In the genomic region with DNA sequence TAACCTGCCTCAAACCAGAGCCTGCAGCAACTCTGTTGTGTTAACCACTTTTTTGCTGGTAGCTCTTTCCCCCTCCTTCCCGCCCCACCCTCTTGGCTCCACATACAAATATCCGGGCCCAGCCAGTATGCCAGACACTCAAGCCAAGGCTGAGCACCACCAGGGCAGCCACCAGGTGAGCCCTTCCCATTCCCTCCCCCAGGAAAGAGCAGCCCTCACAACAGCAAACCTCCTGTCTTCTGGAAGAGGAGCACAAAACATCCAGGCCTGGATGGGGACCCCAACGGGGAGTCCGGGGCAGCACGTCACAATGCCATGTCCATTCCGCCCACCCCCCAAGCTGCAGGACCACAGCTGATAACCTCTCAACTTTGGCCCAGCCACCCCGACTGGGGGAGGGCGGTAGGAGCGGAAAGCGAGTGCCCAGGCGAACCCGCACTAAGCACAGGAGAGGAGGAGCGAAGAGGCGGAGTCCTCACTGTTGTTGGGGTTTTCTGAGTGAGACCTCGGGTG, we compare ENCODE assay signal across 8 cellular contexts. TPM values are rescaled to one million over a fixed set of nuclear protein-coding genes. Genes with fewer than 3 reads are reported as not detected.
DNase-seq lines count a peak whose midpoint lies in the region; ATAC-seq and TF ChIP-seq lines count a peak whose summit lies in the region.

No MANE protein-coding gene starts in this region.

- H3K27me3 ChIP-seq in colonic mucosa = no peaks in the 10 kb centered on the region

- TF ChIP-seq CTCF in activated B cell treated with CpG ODN at 0.5 μM for 24 hours (IDR thresholded peaks at IDR 0.05) = no peak
- no peak for TF ChIP-seq CTCF in colonic mucosa (IDR thresholded peaks at IDR 0.05)
- TF ChIP-seq CTCF in lower leg skin (IDR thresholded peaks at IDR 0.05) = no peak

- peak overlapping the region; percentile 83 to 92 for H3K9ac ChIP-seq in colonic mucosa (ENCODE audit: low read depth in 2 of 2, low read length in 2 of 2)

- peaks cover 10% of the 10 kb centered on the region for H3K36me3 ChIP-seq in colonic mucosa

- DNase-seq in NCI-H1417 (lab: John Stamatoyannopoulos, UW) (peak in 2 of 3 experiments; percentile 60 to 61), NCI-H1417 treated with DMSO at 0.1 percent for 48 hours (lab: John Stamatoyannopoulos, UW) (no peak), HuH-7.5 (ENCODE audit: low spot score) (peak; percentile 43), activated B cell treated with CpG ODN at 0.5 μM for 24 hours (peak; percentile 32), colonic mucosa (peak; percentile 69), lower leg skin (ENCODE audit: low spot score in 2 of 2) (no peak)
- peak; percentile 31 for DNase-seq in stimulated activated CD8-positive, alpha-beta memory T cell treated with anti-CD3 and anti-CD28 coated beads, Interleukin-4, amount 100 ng/mL, for 24 hours (ENCODE audit: low read depth)

- intact Hi-C loops in activated B cell treated with CpG ODN at 0.5 μM for 24 hours (cut with micrococcal nuclease) = loop anchor here (1.0 to 10.0 kb wide), 4 partner anchors 27 to 358 kb away; a partner anchor contains a TSS
- intact Hi-C loops in colonic mucosa (cut with DNase I) = no loop called here
- intact Hi-C loops in lower leg skin (cut with DNase I; ENCODE audit: low total_unique reads) = no loop called here

- H3K9me3 ChIP-seq in colonic mucosa = no peaks in the 10 kb centered on the region

- CTCF ChIA-PET in activated B cell treated with CpG ODN at 0.5 μM for 24 hours (lab: Charles Lee) = interaction anchor here (1.0 kb wide), 1 partner anchor 54 kb away, joined by 3 read pairs; no protein-coding TSS in a partner anchor

- H3K36me3 Mint-ChIP-seq in activated B cell treated with CpG ODN at 0.5 μM for 24 hours (ENCODE audit: low read depth) = peaks cover 27% of the 10 kb centered on the region

- H3K9me3 Mint-ChIP-seq in activated B cell treated with CpG ODN at 0.5 μM for 24 hours = no peaks in the 10 kb centered on the region

- H3K4me1 ChIP-seq in colonic mucosa = peaks cover 14% of the 10 kb centered on the region

- H3K4me1 Mint-ChIP-seq in activated B cell treated with CpG ODN at 0.5 μM for 24 hours = peaks cover 45% of the 10 kb centered on the region

- POLR2A ChIA-PET in activated B cell treated with CpG ODN at 0.5 μM for 24 hours (lab: Charles Lee) = interaction anchor here (1.0 to 1.9 kb wide), 4 partner anchors 27 to 239 kb away, joined by 3 to 7 read pairs (median 4); a partner anchor contains a TSS

- peak overlapping the region; percentile 59 for H3K27ac Mint-ChIP-seq in activated B cell treated with CpG ODN at 0.5 μM for 24 hours

- peak overlapping the region; percentile 97 for H3K4me3 Mint-ChIP-seq in activated B cell treated with CpG ODN at 0.5 μM for 24 hours

- TF ChIP-seq POLR2A in lower leg skin (IDR thresholded peaks at IDR 0.05) = no peak

- ATAC-seq in activated B cell treated with CpG ODN at 0.5 μM for 24 hours (ENCODE audit: low read depth) = peak; percentile 43
- no peak for ATAC-seq in GM21825 (IDR thresholded peaks at IDR 0.05; ENCODE audit: unreplicated experiment)

- H3K4me3 ChIP-seq in colonic mucosa (peak overlapping the region; percentile 86), lower leg skin (ENCODE audit: low read depth, poor library complexity, severe bottlenecking) (peak overlapping the region; percentile 96)

- peak overlapping the region; percentile 78 for H3K27ac ChIP-seq in colonic mucosa

- WGBS in lower leg skin, 2 donors = 1 to 3% methylated on average over 12 to 14 of the region's 15 CpGs

- no peaks in the 10 kb centered on the region for H3K27me3 Mint-ChIP-seq in activated B cell treated with CpG ODN at 0.5 μM for 24 hours

RNA-seq across cellular contexts. Expression of a gene that starts 0.8 kb away (rescaled TPM):
- total RNA-seq in activated B cell treated with CpG ODN at 0.5 μM for 24 hours (38.5 and 49.1 TPM in 2 replicates), colonic mucosa (10 to 100 TPM; 57.2 to 69.3 TPM), lower leg skin (10 to 100 TPM; 58.1 to 84.0 (median 70.0) TPM)

RNA-seq across cellular contexts. Expression of a gene that starts 0.9 kb away (rescaled TPM):
- total RNA-seq in activated B cell treated with CpG ODN at 0.5 μM for 24 hours (not detected in 2 replicates), colonic mucosa (not detected), lower leg skin (under 1 TPM in 1 of 4 donors, not detected in 3; 0.52 TPM)

RNA-seq across cellular contexts. Expression of a gene that starts 8.2 kb away (rescaled TPM):
- total RNA-seq in activated B cell treated with CpG ODN at 0.5 μM for 24 hours (10.3 and 11.7 TPM in 2 replicates), colonic mucosa (10 to 100 TPM; 68.2 to 79.7 TPM), lower leg skin (10 to 100 TPM in 1 of 4 donors, 1 to 10 TPM in 3; 4.8 to 34.2 (median 7.7) TPM)

RNA-seq across cellular contexts. Expression of a gene that starts 36.2 kb away (rescaled TPM):
- total RNA-seq in activated B cell treated with CpG ODN at 0.5 μM for 24 hours (not detected in 2 replicates), colonic mucosa (under 1 TPM; 0.17 to 0.90 TPM), lower leg skin (100 to 1,000 TPM; 146 to 271 (median 163) TPM)

RNA-seq across cellular contexts. Expression of a gene that starts 54.0 kb away (rescaled TPM):
- total RNA-seq in activated B cell treated with CpG ODN at 0.5 μM for 24 hours (115 and 127 TPM in 2 replicates), colonic mucosa (100 to 1,000 TPM; 106 to 152 TPM), lower leg skin (100 to 1,000 TPM; 106 to 154 (median 129) TPM)

Comparison
In these comparisons a context has a peak if more than half of its experiments do, and no peak if none do; other contexts are left out.
1. DNase-seq: peak in NCI-H1417 (2 of 3), HuH-7.5 (single experiment), activated B cell treated with CpG ODN at 0.5 μM for 24 hours (single experiment), colonic mucosa (single experiment) and stimulated activated CD8-positive, alpha-beta memory T cell treated with anti-CD3 and anti-CD28 coated beads, Interleukin-4, amount 100 ng/mL, for 24 hours (single experiment); none in NCI-H1417 treated with DMSO at 0.1 percent for 48 hours (single experiment) and lower leg skin (0 of 2).